13 cellular contexts compared by ENCODE assay signal in the genomic region with DNA sequence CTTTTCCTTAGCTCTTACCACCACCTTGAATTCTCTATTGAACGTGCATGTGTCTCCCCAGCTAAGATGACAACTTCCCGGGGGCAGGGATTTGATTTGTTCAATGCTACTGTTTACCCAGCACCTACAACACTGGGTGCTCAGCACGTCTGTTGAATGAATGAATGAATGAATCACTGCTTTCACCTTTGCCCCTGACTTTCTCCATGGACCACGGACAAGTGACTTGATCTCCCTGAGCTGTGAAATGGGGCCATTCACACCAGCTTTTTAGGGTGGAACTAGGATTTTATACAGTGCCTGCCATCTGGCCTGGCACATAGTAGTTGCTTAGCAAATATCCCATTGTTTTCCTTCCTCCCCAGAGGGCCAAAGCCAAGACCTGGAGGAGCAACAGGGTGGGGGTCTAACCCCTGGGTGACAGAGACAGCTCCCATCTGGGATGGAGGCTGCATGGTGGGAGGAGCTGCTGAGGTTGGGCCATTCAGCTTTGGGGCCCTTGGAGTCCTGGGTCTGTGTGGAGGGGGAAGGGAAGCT. TPM values are rescaled to one million over a fixed set of nuclear protein-coding genes. Genes with fewer than 3 reads are reported as not detected.
A peak's percentile ranks its signal among the peaks of the same experiment; 100 is the strongest.
DNase-seq lines count a peak whose midpoint lies in the region; ATAC-seq and TF ChIP-seq lines count a peak whose summit lies in the region.
"Had no signal": no experiment of that assay in that cellular context is flagged by ENCODE, and none has a peak within 500 bp of the region (broad histone marks: within the 10 kb centered on the region; RNA-seq: fewer than 3 reads in every experiment).

No MANE protein-coding gene starts in this region.

- intact Hi-C loops in heart left ventricle (cut with DNase I), result loop anchor here in 3 of 10 donors (5.0 to 10.0 kb wide), 3 partner anchors 35 to 48 kb away; no protein-coding TSS in a partner anchor
- intact Hi-C loops in left cardiac atrium (cut with DNase I), result no loop called here
- intact Hi-C loops in naive thymus-derived CD4-positive, alpha-beta T cell (cut with micrococcal nuclease), result no loop called here
- intact Hi-C loops in upper lobe of right lung (cut with DNase I), result no loop called here
- intact Hi-C loops in posterior cingulate gyrus (cut with DNase I), result loop anchor here (5.0 kb wide), 1 partner anchor 40 kb away; no protein-coding TSS in a partner anchor

- TF ChIP-seq POLR2A in heart left ventricle (IDR thresholded peaks at IDR 0.05), result no peak

- no peaks in the 10 kb centered on the region for H3K9me3 Mint-ChIP-seq in central memory CD8-positive, alpha-beta T cell
- H3K9me3 Mint-ChIP-seq in naive thymus-derived CD4-positive, alpha-beta T cell, result no peaks in the 10 kb centered on the region

- H3K27me3 Mint-ChIP-seq in central memory CD8-positive, alpha-beta T cell, result no peaks in the 10 kb centered on the region
- no peaks in the 10 kb centered on the region for H3K27me3 Mint-ChIP-seq in naive thymus-derived CD4-positive, alpha-beta T cell

- H3K36me3 ChIP-seq in heart left ventricle (peaks cover 0 to 29% (median 0%) of the 10 kb centered on the region in 9 donors), upper lobe of right lung (no peaks in the 10 kb centered on the region), MG63 (no peaks in the 10 kb centered on the region)
- peaks cover 0 to 5% (median 0%) of the 10 kb centered on the region in 3 experiments for H3K36me3 ChIP-seq in naive thymus-derived CD4-positive, alpha-beta T cell (ENCODE audit: control insufficient read depth in 2 of 3, insufficient read depth in 3 of 3, low read length in 3 of 3)

- peak overlapping the region; percentile 100 for H3K27ac Mint-ChIP-seq in central memory CD8-positive, alpha-beta T cell (ENCODE audit: low read depth)
- H3K27ac Mint-ChIP-seq in naive thymus-derived CD4-positive, alpha-beta T cell, result peak overlapping the region; percentile 29 to 92 (median 67)

- H3K27me3 ChIP-seq in heart left ventricle (no peaks in the 10 kb centered on the region), upper lobe of right lung (no peaks in the 10 kb centered on the region), MG63 (no peaks in the 10 kb centered on the region)
- H3K27me3 ChIP-seq in naive thymus-derived CD4-positive, alpha-beta T cell (ENCODE audit: control insufficient read depth in 2 of 2, insufficient read depth in 2 of 2, low read length in 2 of 2), result no peaks in the 10 kb centered on the region

- peak overlapping the region in 10 of 12 donors; percentile 12 to 96 (median 72) for H3K27ac ChIP-seq in heart left ventricle
- H3K27ac ChIP-seq in naive thymus-derived CD4-positive, alpha-beta T cell (ENCODE audit: low read depth, low read length), result peak overlapping the region; percentile 10
- peak overlapping the region; percentile 93 for H3K27ac ChIP-seq in upper lobe of right lung

- TF ChIP-seq CTCF in heart left ventricle (IDR thresholded peaks at IDR 0.05) (no peak), upper lobe of right lung (IDR thresholded peaks at IDR 0.05) (no peak)

- H3K4me1 ChIP-seq in heart left ventricle (peaks cover 17 to 100% (median 61%) of the 10 kb centered on the region in 12 donors), upper lobe of right lung (peaks cover 93% of the 10 kb centered on the region)
- H3K4me1 ChIP-seq in naive thymus-derived CD4-positive, alpha-beta T cell (ENCODE audit: control insufficient read depth in 2 of 2, insufficient read depth in 2 of 2, low read length in 2 of 2), result peaks cover 30 to 52% of the 10 kb centered on the region in 2 donors

- no peak for DNase-seq in heart left ventricle
- no peak for DNase-seq in left cardiac atrium
- DNase-seq in central memory CD8-positive, alpha-beta T cell (ENCODE audit: low spot score in 2 of 2), result no peak
- DNase-seq in naive thymus-derived CD4-positive, alpha-beta T cell, result no peak
- no peak for DNase-seq in upper lobe of right lung
- DNase-seq in MG63, result no peak
- no peak for DNase-seq in posterior cingulate gyrus
- DNase-seq: AML-193, foreskin melanocyte, retina had no signal

- H3K36me3 Mint-ChIP-seq in central memory CD8-positive, alpha-beta T cell (ENCODE audit: insufficient read depth), result peaks cover 38% of the 10 kb centered on the region
- H3K36me3 Mint-ChIP-seq in naive thymus-derived CD4-positive, alpha-beta T cell, result peaks cover 0 to 12% (median 0%) of the 10 kb centered on the region in 5 donors

- H3K4me1 Mint-ChIP-seq in central memory CD8-positive, alpha-beta T cell, result peaks cover 88% of the 10 kb centered on the region
- peaks cover 48 to 88% (median 67%) of the 10 kb centered on the region in 7 donors for H3K4me1 Mint-ChIP-seq in naive thymus-derived CD4-positive, alpha-beta T cell

- POLR2A ChIA-PET in naive thymus-derived CD4-positive, alpha-beta T cell (lab: Charles Lee), result interaction anchor here (0.7 to 2.2 kb wide), 7 partner anchors 14 to 217 kb away, joined by 3 to 9 read pairs (median 6); no protein-coding TSS in a partner anchor

- H3K9me3 ChIP-seq in heart left ventricle (no peaks in the 10 kb centered on the region), upper lobe of right lung (no peaks in the 10 kb centered on the region), MG63 (no peaks in the 10 kb centered on the region)
- no peaks in the 10 kb centered on the region for H3K9me3 ChIP-seq in naive thymus-derived CD4-positive, alpha-beta T cell (ENCODE audit: control insufficient read depth in 2 of 3, low read length in 3 of 3)

- peak overlapping the region; percentile 52 for H3K4me3 Mint-ChIP-seq in central memory CD8-positive, alpha-beta T cell
- H3K4me3 Mint-ChIP-seq in naive thymus-derived CD4-positive, alpha-beta T cell, result no peak overlapping the region

- CTCF ChIA-PET in naive thymus-derived CD4-positive, alpha-beta T cell (lab: Charles Lee), result interaction anchor here (0.6 to 2.3 kb wide), 5 partner anchors 28 to 191 kb away, joined by 3 to 14 read pairs (median 3); no protein-coding TSS in a partner anchor

- ATAC-seq in heart left ventricle, result no peak
- no peak for ATAC-seq in left cardiac atrium
- ATAC-seq in central memory CD8-positive, alpha-beta T cell (replicated peaks; ENCODE audit: extremely low read depth, poor library complexity, severe bottlenecking), result no peak
- no peak for ATAC-seq in naive thymus-derived CD4-positive, alpha-beta T cell
- ATAC-seq in upper lobe of right lung, result no peak
- ATAC-seq in GM21825 (IDR thresholded peaks at IDR 0.05; ENCODE audit: unreplicated experiment), result no peak
- ATAC-seq: Panc1 had no signal

- WGBS in heart left ventricle, 4 donors, result 67 to 71% (median 68%) methylated on average over 4 of the region's 4 CpGs

- H3K4me3 ChIP-seq in heart left ventricle (no peak overlapping the region), upper lobe of right lung (no peak overlapping the region), MG63 (no peak overlapping the region)
- H3K4me3 ChIP-seq in naive thymus-derived CD4-positive, alpha-beta T cell (ENCODE audit: low read length), result no peak overlapping the region

RNA-seq across cellular contexts. Expression of gene TNFRSF1B, which starts 15.7 kb away (rescaled TPM):
- total RNA-seq in heart left ventricle (10 to 100 TPM; 11.2 to 71.0 (median 16.6) TPM), left cardiac atrium (10 to 100 TPM; 28.3 to 28.5 TPM), upper lobe of right lung (62.4 TPM)
- 10 to 100 TPM in 1 of 2 donors, 1 to 10 TPM in 1; 8.6 to 14.9 TPM for polyA plus RNA-seq in heart left ventricle
- total RNA-seq in naive thymus-derived CD4-positive, alpha-beta T cell, result 100 to 1,000 TPM in 2 of 5 experiments, 10 to 100 TPM in 3; 38.6 to 278 (median 60.3) TPM
- 10 to 100 TPM; 30.1 to 48.2 TPM for polyA plus RNA-seq in naive thymus-derived CD4-positive, alpha-beta T cell
- total RNA-seq in MG63 (2014; rRNA removed; shearing (Covaris generic); ENCODE audit: low replicate concordance), result 2.5 and 3.9 TPM in 2 replicates
- total RNA-seq: MCF 10A had no signal

RNA-seq across cellular contexts. Expression of gene VPS13D, which starts 47.4 kb away (rescaled TPM):
- total RNA-seq in heart left ventricle (100 to 1,000 TPM in 4 of 9 donors, 10 to 100 TPM in 5; 74.3 to 301 (median 95.8) TPM), left cardiac atrium (10 to 100 TPM; 43.1 to 50.6 TPM), upper lobe of right lung (74.7 TPM)
- polyA plus RNA-seq in heart left ventricle, result 10 to 100 TPM; 32.1 to 84.8 TPM
- total RNA-seq in naive thymus-derived CD4-positive, alpha-beta T cell, result 10 to 100 TPM; 43.8 to 94.4 (median 77.3) TPM
- 10 to 100 TPM in 1 of 2 donors, 1 to 10 TPM in 1; 6.5 to 13.5 TPM for polyA plus RNA-seq in naive thymus-derived CD4-positive, alpha-beta T cell
- total RNA-seq in MG63 (2014; rRNA removed; shearing (Covaris generic); ENCODE audit: low replicate concordance), result 12.1 and 16.2 TPM in 2 replicates

Comparison
In these comparisons a context has a peak if more than half of its experiments do, and no peak if none do; other contexts are left out.
1. H3K27ac ChIP-seq: peak in every context shown above with its lines; median percentile 93 in upper lobe of right lung; 72 in heart left ventricle; 10 in naive thymus-derived CD4-positive, alpha-beta T cell.